Comparison of ENCODE assay signal across 8 cellular contexts in genomic region chr17:41678411-41678906, GRCh38.
DNase-seq lines count a peak whose midpoint lies in the region; TF ChIP-seq lines count a peak whose summit lies in the region.

No MANE protein-coding gene starts in this region.

- in situ Hi-C loops in brain microvascular endothelial cell (cut with HindIII; ENCODE audit: low pct_ligation_motif_present, low sequenced_read_pairs), result no loop called here

- peak overlapping the region; percentile 81 for H3K4me3 Mint-ChIP-seq in activated T-cell treated with anti-CD3 and anti-CD28 coated beads, Interleukin-2, amount 50 U/mL, for 24 hours

- H3K4me1 ChIP-seq in KMS-11 (ENCODE audit: low read depth, poor library complexity, severe bottlenecking) (peaks cover 76% of the 10 kb centered on the region), muscle layer of duodenum (ENCODE audit: control insufficient read depth in 1 of 2, insufficient read depth in 2 of 2, low read length in 2 of 2) (no peaks in the 10 kb centered on the region)

- no peaks in the 10 kb centered on the region for H3K79me2 ChIP-seq in KMS-11 (ENCODE audit: insufficient read depth, low read depth)

- no peaks in the 10 kb centered on the region for H3K9me3 ChIP-seq in muscle layer of duodenum (ENCODE audit: control insufficient read depth in 1 of 2, low read length in 2 of 2)

- peak overlapping the region; percentile 74 for H2AFZ ChIP-seq in KMS-11 (ENCODE audit: low read depth)

- H3K27me3 Mint-ChIP-seq in activated T-cell treated with anti-CD3 and anti-CD28 coated beads, Interleukin-2, amount 50 U/mL, for 24 hours, result no peaks in the 10 kb centered on the region

- H4K20me1 ChIP-seq in KMS-11 (ENCODE audit: insufficient read depth), result no peaks in the 10 kb centered on the region

- no peak overlapping the region for H3K4me3 ChIP-seq in KMS-11 (IDR thresholded peaks at IDR 0.05; ENCODE audit: insufficient read depth, low read depth, low read length)
- H3K4me3 ChIP-seq in brain microvascular endothelial cell (ENCODE audit: low read depth, low read length), result peak overlapping the region; percentile 12
- peak overlapping the region in 1 of 2 donors; percentile 47 for H3K4me3 ChIP-seq in muscle layer of duodenum (ENCODE audit: low read depth in 1 of 2, low read length in 2 of 2)

- no peaks in the 10 kb centered on the region for H3K36me3 Mint-ChIP-seq in activated T-cell treated with anti-CD3 and anti-CD28 coated beads, Interleukin-2, amount 50 U/mL, for 24 hours (ENCODE audit: low read depth)

- peaks cover 42% of the 10 kb centered on the region for H3K4me1 Mint-ChIP-seq in activated T-cell treated with anti-CD3 and anti-CD28 coated beads, Interleukin-2, amount 50 U/mL, for 24 hours (ENCODE audit: low read depth)

- H3K27ac ChIP-seq in KMS-11, result peak overlapping the region; percentile 93
- H3K27ac ChIP-seq in brain microvascular endothelial cell, result peak overlapping the region; percentile 59
- H3K27ac ChIP-seq in muscle layer of duodenum (ENCODE audit: low read length), result peak overlapping the region; percentile 68

- peak overlapping the region; percentile 68 for H3K9ac ChIP-seq in KMS-11

- H3K4me2 ChIP-seq in KMS-11, result peak overlapping the region; percentile 95

- TF ChIP-seq CTCF in KMS-11 (conservative IDR thresholded peaks at IDR 0.05; ENCODE audit: low read depth, low read length) (no peak), brain microvascular endothelial cell (IDR thresholded peaks at IDR 0.05; ENCODE audit: low read depth, low read length, missing control alignments) (no peak)

- H3K27ac Mint-ChIP-seq in activated T-cell treated with anti-CD3 and anti-CD28 coated beads, Interleukin-2, amount 50 U/mL, for 24 hours, result peak overlapping the region; percentile 98

- H3K27me3 ChIP-seq in KMS-11 (ENCODE audit: insufficient read depth, low read depth) (no peaks in the 10 kb centered on the region), brain microvascular endothelial cell (replicated peaks) (no peaks in the 10 kb centered on the region), muscle layer of duodenum (ENCODE audit: low read depth, low read length) (no peaks in the 10 kb centered on the region)

- DNase-seq in activated T-cell treated with anti-CD3 and anti-CD28 coated beads, Interleukin-2, amount 50 U/mL, for 24 hours, result no peak
- DNase-seq in activated T-cell treated with anti-CD3 and anti-CD28 coated beads, Interleukin-2, amount 50 U/mL, for 48 hours, result no peak
- DNase-seq in brain microvascular endothelial cell (no peak), globus pallidus (ENCODE audit: low spot score) (no peak), DMS 273 (lab: John Stamatoyannopoulos, UW; ENCODE audit: unreplicated experiment) (no peak), cerebellar nuclear complex (lab: John Stamatoyannopoulos, UW) (no peak)

- no peaks in the 10 kb centered on the region for H3K36me3 ChIP-seq in KMS-11 (ENCODE audit: insufficient read depth)
- no peaks in the 10 kb centered on the region for H3K36me3 ChIP-seq in brain microvascular endothelial cell (replicated peaks)
- H3K36me3 ChIP-seq in muscle layer of duodenum (ENCODE audit: control insufficient read depth in 1 of 2, insufficient read depth in 2 of 2, low read length in 2 of 2), result no peaks in the 10 kb centered on the region

- H3K9me3 Mint-ChIP-seq in activated T-cell treated with anti-CD3 and anti-CD28 coated beads, Interleukin-2, amount 50 U/mL, for 24 hours, result no peaks in the 10 kb centered on the region
